8 cellular contexts compared by ENCODE assay signal in genomic region chr6:83068628-83069027, GRCh38. TPM values are rescaled to one million over a fixed set of nuclear protein-coding genes. Genes with fewer than 3 reads are reported as not detected.
DNase-seq lines count a peak whose midpoint lies in the region; ATAC-seq, FAIRE-seq and TF ChIP-seq lines count a peak whose summit lies in the region.

No MANE protein-coding gene starts in this region.

- FAIRE-seq in D721Med (lab: Jason Lieb, UNC) = no peak

- peak overlapping the region; percentile 77; the same call in 1 of the 2 replicates for H3K4me3 ChIP-seq in GM08714 (ENCODE audit: low read length)
- H3K4me3 ChIP-seq in prostate gland = peak overlapping the region; percentile 85 to 94

- no peak for TF ChIP-seq CTCF in prostate gland (IDR thresholded peaks at IDR 0.05)
- TF ChIP-seq CTCF in D721Med (IDR thresholded peaks at IDR 0.05; ENCODE audit: insufficient read depth, missing control alignments) = no peak

- H3K27me3 ChIP-seq in prostate gland (replicated peaks; ENCODE audit: insufficient read depth) = no peaks in the 10 kb centered on the region

- TF ChIP-seq POLR2A in prostate gland (IDR thresholded peaks at IDR 0.05) = no peak

- intact Hi-C loops in prostate gland (cut with DNase I) = loop anchor here (5.0 to 10.0 kb wide), 4 partner anchors 124 to 706 kb away; partner anchors contain the start of genes PGM3, PRSS35, RWDD2A and TPBG

- no peaks in the 10 kb centered on the region for H3K36me3 ChIP-seq in prostate gland

- no peak for ATAC-seq in HG02678 (IDR thresholded peaks at IDR 0.05; ENCODE audit: unreplicated experiment)

- DNase-seq in OCI-M1 (lab: John Stamatoyannopoulos, UW) = peak; percentile 55
- DNase-seq in epithelial cell of prostate (ENCODE audit: low read depth, low spot score) = no peak
- DNase-seq in prostate gland (ENCODE audit: low spot score) = no peak
- no peak for DNase-seq in HK-2 (ENCODE audit: unreplicated experiment)
- DNase-seq in D721Med (ENCODE audit: insufficient read length, low spot score) = no peak
- no peak for DNase-seq in glomerular visceral epithelial cell (ENCODE audit: extremely low spot score)

- WGBS in prostate gland = 24% methylated on average over 6 of the region's 6 CpGs

- no peaks in the 10 kb centered on the region for H3K9me3 ChIP-seq in prostate gland

- peaks cover 7% of the 10 kb centered on the region for H3K4me1 ChIP-seq in prostate gland (replicated peaks)

- H3K27ac ChIP-seq in epithelial cell of prostate (peak overlapping the region; percentile 92), prostate gland (peak overlapping the region; percentile 93 to 94)

RNA-seq across cellular contexts. Expression of gene DOP1A, which starts 1.2 kb away (rescaled TPM):
- total RNA-seq in prostate gland = 10 to 100 TPM; 27.6 to 55.2 TPM

RNA-seq across cellular contexts. Expression of gene UBE3D, which starts 3.0 kb away (rescaled TPM):
- 1 to 10 TPM; 3.1 to 6.0 TPM for total RNA-seq in prostate gland
